Comparison of ENCODE assay signal across 3 cellular contexts in genomic region chr19:8089664-8090601, GRCh38.
TF ChIP-seq lines count a peak whose summit lies in the region.

No MANE protein-coding gene starts in this region.

TF ChIP-seq in GM23338, 12 proteins besides CTCF, POLR2A, EP300 and RAD21 (continues in another document):
- TF ChIP-seq NANOG (IDR thresholded peaks at IDR 0.05; ENCODE audit: borderline replicate concordance) (no peak), ZNF114 (CRISPR knock-in tag; IDR thresholded peaks at IDR 0.05) (no peak), JUNB (IDR thresholded peaks at IDR 0.05; ENCODE audit: unreplicated experiment) (no peak), ZNF331 (CRISPR knock-in tag; IDR thresholded peaks at IDR 0.05; ENCODE audit: low read depth) (no peak), EZH2 (IDR thresholded peaks at IDR 0.05; ENCODE audit: low read depth, unreplicated experiment) (no peak), REST (IDR thresholded peaks at IDR 0.05; ENCODE audit: unreplicated experiment) (no peak), POLR2AphosphoS5 (IDR thresholded peaks at IDR 0.05; ENCODE audit: low read depth) (no peak), STAT1 (IDR thresholded peaks at IDR 0.05; ENCODE audit: unreplicated experiment) (no peak)

TF ChIP-seq in Ishikawa, 13 proteins besides CTCF, POLR2A, EP300 and RAD21:
- TF ChIP-seq YY1 (IDR thresholded peaks at IDR 0.05; ENCODE audit: low read depth) = no peak
- no peak for TF ChIP-seq ZBTB7A (IDR thresholded peaks at IDR 0.05; ENCODE audit: low read depth)
- TF ChIP-seq USF1 (IDR thresholded peaks at IDR 0.05) = peak; percentile 83
- no peak for TF ChIP-seq MAX (IDR thresholded peaks at IDR 0.05)
- TF ChIP-seq TEAD4 (IDR thresholded peaks at IDR 0.05) = no peak
- TF ChIP-seq FOXM1 (IDR thresholded peaks at IDR 0.05; ENCODE audit: borderline replicate concordance, low read depth) = no peak
TF ChIP-seq in Ishikawa: peak in this region for 1.

TF ChIP-seq in H1, 55 proteins besides CTCF, POLR2A, EP300 and RAD21:
- TF ChIP-seq EGR1 (IDR thresholded peaks at IDR 0.05; ENCODE audit: borderline replicate concordance, low read depth, low read length) = no peak
- no peak for TF ChIP-seq CHD1 (IDR thresholded peaks at IDR 0.05; ENCODE audit: low read depth, low read length)
- no peak for TF ChIP-seq KDM1A (IDR thresholded peaks at IDR 0.05; ENCODE audit: borderline replicate concordance, low read length)
- no peak for TF ChIP-seq SRF (IDR thresholded peaks at IDR 0.05; ENCODE audit: low read depth, low read length)
- TF ChIP-seq USF2 (IDR thresholded peaks at IDR 0.05; ENCODE audit: low read length) = peak; percentile 61; the same call in 1 of the 2 replicates
- no peak for TF ChIP-seq TAF1 (IDR thresholded peaks at IDR 0.05; ENCODE audit: low read depth, low read length)
- no peak for TF ChIP-seq FOSL1 (IDR thresholded peaks at IDR 0.05; ENCODE audit: insufficient read depth, low read depth, low read length)
TF ChIP-seq in H1: peak in this region for 1.
